7 cellular contexts compared by ENCODE assay signal in the genomic region with DNA sequence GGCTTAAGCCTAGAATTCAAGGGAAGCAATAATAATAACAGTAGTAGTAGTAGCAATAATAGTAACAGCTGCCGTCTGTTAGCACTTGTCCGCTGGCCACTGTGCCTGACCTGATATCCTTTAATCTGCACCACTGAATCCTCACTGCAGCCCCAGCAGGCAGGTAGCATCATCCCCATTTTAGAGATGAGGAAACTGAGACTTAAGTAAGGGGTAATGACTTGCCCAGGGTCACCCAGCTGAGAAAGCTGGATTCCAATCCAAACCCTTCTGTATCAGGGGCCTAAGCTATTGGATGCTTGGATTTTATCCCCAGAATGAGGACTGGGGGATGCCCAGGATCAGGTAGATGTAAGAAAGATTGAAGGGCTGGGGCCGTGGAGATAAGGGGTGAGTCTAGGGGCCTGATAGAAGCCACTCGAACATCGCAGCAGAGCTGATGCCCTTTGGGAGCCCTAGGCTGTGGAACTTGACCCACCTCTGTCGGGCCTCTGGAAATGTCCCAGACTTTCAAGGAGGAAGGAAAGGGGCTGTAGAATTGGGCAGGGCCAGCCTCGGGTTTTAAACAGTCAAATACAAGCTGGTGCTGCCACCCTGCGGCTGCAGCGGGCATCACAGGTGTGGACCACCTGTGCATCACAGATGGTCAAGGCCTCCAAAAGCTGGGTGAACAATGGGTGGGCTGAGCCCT.
DNase-seq lines count a peak whose midpoint lies in the region; TF ChIP-seq lines count a peak whose summit lies in the region.

No MANE protein-coding gene starts in this region.

- H3K27ac Mint-ChIP-seq in brain: peak overlapping the region in 1 of 5 experiments; percentile 67

- H3K4me1 Mint-ChIP-seq in brain: no peaks in the 10 kb centered on the region

- H3K4me3 Mint-ChIP-seq in brain: no peak overlapping the region

- peaks cover 3% of the 10 kb centered on the region for H3K27me3 Mint-ChIP-seq in brain

- no peak for DNase-seq in GM12864 (ENCODE audit: low read depth)
- DNase-seq in NCI-H1092 (lab: John Stamatoyannopoulos, UW): peak; percentile 13
- peak; percentile 62 for DNase-seq in UCSD-AML1 (lab: John Stamatoyannopoulos, UW; ENCODE audit: unreplicated experiment)
- peak; percentile 34 for DNase-seq in iris pigment epithelial cell (ENCODE audit: low read depth)
- DNase-seq in stimulated activated CD4-positive, alpha-beta T cell treated with anti-CD3 and anti-CD28 coated beads, Interleukin-1b, Interleukin-23, amount 100 ng/mL, for 4 hours (ENCODE audit: low read depth in 2 of 2): peak; percentile 57 to 66
- DNase-seq in GOT3 (lab: John Stamatoyannopoulos, UW): no peak

- H3K36me3 Mint-ChIP-seq in brain: peaks cover 4% of the 10 kb centered on the region

- no peak overlapping the region for H3K4me3 ChIP-seq in GM12864 (ENCODE audit: low read depth, low read length)

- peak; percentile 94 for TF ChIP-seq CTCF in GM12864 (IDR thresholded peaks at IDR 0.05; ENCODE audit: low read depth, low read length, missing control alignments)
- peak; percentile 95 to 99 for TF ChIP-seq CTCF in brain (conservative IDR thresholded peaks at IDR 0.05)

- H3K9me3 Mint-ChIP-seq in brain: no peaks in the 10 kb centered on the region

Comparison
In these comparisons a context has a peak if more than half of its experiments do, and no peak if none do; other contexts are left out.
1. DNase-seq: peak in NCI-H1092 (single experiment), UCSD-AML1 (single experiment), iris pigment epithelial cell (single experiment) and stimulated activated CD4-positive, alpha-beta T cell treated with anti-CD3 and anti-CD28 coated beads, Interleukin-1b, Interleukin-23, amount 100 ng/mL, for 4 hours (2 of 2); none in GM12864 (single experiment) and GOT3 (single experiment).